In genomic region chr4:115113382-115114106, GRCh38 we compare ENCODE assay signal across 8 cellular contexts. TPM values are rescaled to one million over a fixed set of nuclear protein-coding genes. Genes with fewer than 3 reads are reported as not detected.
A peak's percentile ranks its signal among the peaks of the same experiment; 100 is the strongest.
DNase-seq lines count a peak whose midpoint lies in the region; ATAC-seq, FAIRE-seq and TF ChIP-seq lines count a peak whose summit lies in the region.

TSS of gene NDST4 (minus strand) at chr4:115113620. CDS start at chr4:115077036, 36,584 bp downstream.

- TF ChIP-seq EP300 in SK-N-SH (IDR thresholded peaks at IDR 0.05; ENCODE audit: borderline replicate concordance in 1 of 2, low read depth in 1 of 2, low read length in 1 of 2), result no peak

- WGBS in SK-N-SH (ENCODE audit: low lambda C conversion rate), result 11% methylated on average over 13 of the region's 13 CpGs

- no peaks in the 10 kb centered on the region for H3K4me1 ChIP-seq in SK-N-SH (ENCODE audit: control insufficient read depth in 1 of 2, insufficient read depth in 2 of 2, low read depth in 1 of 2, low read length in 1 of 2)

- H3K27ac ChIP-seq in SK-N-SH (ENCODE audit: low read depth in 2 of 2, low read length in 1 of 2), result no peak within 1 kb of the TSS

- TF ChIP-seq RAD21 in SK-N-SH (IDR thresholded peaks at IDR 0.05; ENCODE audit: low read length), result no peak

- H3K4me3 ChIP-seq in SK-N-SH (ENCODE audit: low read depth in 2 of 2, low read length in 1 of 2), result 0 out of 4 replicates have a peak within 1 kb of the TSS, but pooled peaks of 1 of the 2 experiments have one; percentile 15

- peak; percentile 53 for DNase-seq in NCI-H2107 treated with DMSO at 0.1 percent for 48 hours (lab: John Stamatoyannopoulos, UW; ENCODE audit: unreplicated experiment)
- DNase-seq in NCI-H2107 (lab: John Stamatoyannopoulos, UW), result no peak
- DNase-seq in SK-N-SH, result no peak
- DNase-seq in iPS-NIHi11 (ENCODE audit: low spot score), result peak; percentile 13
- DNase-seq in urothelium cell line (ENCODE audit: low spot score), result peak; percentile 48
- no peak for DNase-seq in stimulated activated CD8-positive, alpha-beta memory T cell treated with anti-CD3 and anti-CD28 coated beads, Interleukin-4, amount 100 ng/mL, for 48 hours
- no peak for DNase-seq in T1000 (lab: John Stamatoyannopoulos, UW)

- POLR2A ChIA-PET in SK-N-SH (lab: Yijun Ruan, JAX), result no interaction called here

- no peaks in the 10 kb centered on the region for H4K20me1 ChIP-seq in SK-N-SH (ENCODE audit: insufficient read depth)

- no peak for ATAC-seq in HG02588 (IDR thresholded peaks at IDR 0.05; ENCODE audit: unreplicated experiment)

- no peaks in the 10 kb centered on the region; the same call in 1 of the 2 replicates for H3K9me3 ChIP-seq in SK-N-SH

- no peaks in the 10 kb centered on the region for H3K27me3 ChIP-seq in SK-N-SH (ENCODE audit: insufficient read depth)

- H3K79me2 ChIP-seq in SK-N-SH (ENCODE audit: insufficient read depth), result no peaks in the 10 kb centered on the region

- no peaks in the 10 kb centered on the region for H3F3A ChIP-seq in SK-N-SH (replicated peaks; ENCODE audit: insufficient read depth)

- FAIRE-seq in urothelium cell line (lab: Jason Lieb, UNC), result peak; percentile 86

- H2AFZ ChIP-seq in SK-N-SH (ENCODE audit: low read depth), result peak within 1 kb of the TSS; percentile 49; the same call in 1 of the 2 replicates

- H3K4me2 ChIP-seq in SK-N-SH, result peak within 1 kb of the TSS; percentile 47

- H3K36me3 ChIP-seq in SK-N-SH (replicated peaks in 1 of 2; ENCODE audit: control insufficient read depth in 1 of 2, insufficient read depth in 2 of 2, low read length in 1 of 2), result no peaks in the 10 kb centered on the region

- no peak within 1 kb of the TSS for H3K9ac ChIP-seq in SK-N-SH

- CTCF ChIA-PET in SK-N-SH (lab: Yijun Ruan, JAX), result interaction anchor here (0.9 to 1.0 kb wide), 3 partner anchors 423 to 739 kb away, joined by 3 to 4 read pairs (median 3); no protein-coding TSS in a partner anchor

- no peak for TF ChIP-seq CTCF in SK-N-SH (IDR thresholded peaks at IDR 0.05)

- no peaks in the 10 kb centered on the region for H3K9me2 ChIP-seq in SK-N-SH

TF ChIP-seq in SK-N-SH, 30 proteins besides CTCF, POLR2A, EP300 and RAD21:
- no peak for TF ChIP-seq GATA2 (CRISPR knock-in tag; IDR thresholded peaks at IDR 0.05)
- TF ChIP-seq ELF1 (IDR thresholded peaks at IDR 0.05), result no peak
- no peak for TF ChIP-seq EZH2phosphoT487 (IDR thresholded peaks at IDR 0.05; ENCODE audit: borderline replicate concordance, low read depth)
- TF ChIP-seq FOSL2 (IDR thresholded peaks at IDR 0.05; ENCODE audit: borderline replicate concordance, low read depth), result no peak
- TF ChIP-seq CHD2 (IDR thresholded peaks at IDR 0.05; ENCODE audit: low read length, partially characterized antibody), result no peak
- no peak for TF ChIP-seq GABPA (IDR thresholded peaks at IDR 0.05; ENCODE audit: low read depth)
- TF ChIP-seq MXI1 (IDR thresholded peaks at IDR 0.05; ENCODE audit: low read depth, low read length), result no peak
- TF ChIP-seq TAF1 (IDR thresholded peaks at IDR 0.05; ENCODE audit: borderline replicate concordance, low read depth, low read length), result no peak
- no peak for TF ChIP-seq SMC3 (IDR thresholded peaks at IDR 0.05; ENCODE audit: low read depth, low read length)
- TF ChIP-seq TCF12 (IDR thresholded peaks at IDR 0.05), result no peak
- TF ChIP-seq, protein P1, sequence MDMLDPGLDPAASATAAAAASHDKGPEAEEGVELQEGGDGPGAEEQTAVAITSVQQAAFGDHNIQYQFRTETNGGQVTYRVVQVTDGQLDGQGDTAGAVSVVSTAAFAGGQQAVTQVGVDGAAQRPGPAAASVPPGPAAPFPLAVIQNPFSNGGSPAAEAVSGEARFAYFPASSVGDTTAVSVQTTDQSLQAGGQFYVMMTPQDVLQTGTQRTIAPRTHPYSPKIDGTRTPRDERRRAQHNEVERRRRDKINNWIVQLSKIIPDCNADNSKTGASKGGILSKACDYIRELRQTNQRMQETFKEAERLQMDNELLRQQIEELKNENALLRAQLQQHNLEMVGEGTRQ (IDR thresholded peaks at IDR 0.05; ENCODE audit: borderline replicate concordance, low read depth, low read length), result no peak
- TF ChIP-seq RCOR1 (IDR thresholded peaks at IDR 0.05; ENCODE audit: low read length), result no peak

RNA-seq across cellular contexts. Expression of gene NDST4, which starts in this region (rescaled TPM):
- polyA plus RNA-seq in SK-N-SH (2012; rRNA removed), result not detected in 2 replicates
- not detected in 2 replicates for polyA plus RNA-seq in SK-N-SH (2012; cell fraction: cytosol; rRNA removed)
- polyA plus RNA-seq in SK-N-SH (2012; cell fraction: nucleus; rRNA removed), result not detected in 2 replicates

Comparison
In these comparisons a context has a peak if more than half of its experiments do, and no peak if none do; other contexts are left out.
1. DNase-seq: peak in NCI-H2107 treated with DMSO at 0.1 percent for 48 hours (single experiment), iPS-NIHi11 (single experiment) and urothelium cell line (single experiment); none in NCI-H2107 (single experiment), SK-N-SH (single experiment), stimulated activated CD8-positive, alpha-beta memory T cell treated with anti-CD3 and anti-CD28 coated beads, Interleukin-4, amount 100 ng/mL, for 48 hours (single experiment) and T1000 (single experiment).